Comparison of ENCODE assay signal across 1 cellular context in the genomic region with DNA sequence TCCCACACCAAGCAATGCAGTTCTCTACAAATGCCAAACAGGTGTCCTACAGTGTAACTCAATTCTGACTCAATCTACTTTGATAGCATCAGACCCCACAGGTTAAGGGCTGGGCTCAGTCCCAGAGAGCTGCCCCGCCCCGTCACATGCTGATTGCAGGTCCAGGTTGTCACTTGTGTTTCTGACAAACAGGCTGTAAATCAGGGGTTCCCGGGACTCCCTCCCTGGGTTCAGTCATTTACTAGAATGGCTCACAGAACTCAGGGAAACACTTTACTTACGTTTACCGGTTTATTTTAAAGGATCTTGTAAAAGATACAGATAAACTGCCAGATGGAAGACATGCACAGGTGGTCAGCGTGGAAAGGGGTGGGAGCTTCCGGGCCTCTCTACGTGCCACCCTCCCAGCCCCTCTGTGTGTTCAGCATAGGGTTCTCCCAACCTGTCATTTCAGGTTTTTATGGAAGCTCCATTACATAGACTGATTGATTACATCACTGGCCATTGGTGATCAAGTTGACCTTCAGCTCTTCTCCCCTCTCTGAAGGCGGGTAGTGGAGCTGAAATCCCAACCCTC.
TF ChIP-seq lines count a peak whose summit lies in the region.

No MANE protein-coding gene starts in this region.

TF ChIP-seq in GM23338, 12 proteins besides CTCF, POLR2A, EP300 and RAD21 (continued from another document):
- TF ChIP-seq, protein P1, sequence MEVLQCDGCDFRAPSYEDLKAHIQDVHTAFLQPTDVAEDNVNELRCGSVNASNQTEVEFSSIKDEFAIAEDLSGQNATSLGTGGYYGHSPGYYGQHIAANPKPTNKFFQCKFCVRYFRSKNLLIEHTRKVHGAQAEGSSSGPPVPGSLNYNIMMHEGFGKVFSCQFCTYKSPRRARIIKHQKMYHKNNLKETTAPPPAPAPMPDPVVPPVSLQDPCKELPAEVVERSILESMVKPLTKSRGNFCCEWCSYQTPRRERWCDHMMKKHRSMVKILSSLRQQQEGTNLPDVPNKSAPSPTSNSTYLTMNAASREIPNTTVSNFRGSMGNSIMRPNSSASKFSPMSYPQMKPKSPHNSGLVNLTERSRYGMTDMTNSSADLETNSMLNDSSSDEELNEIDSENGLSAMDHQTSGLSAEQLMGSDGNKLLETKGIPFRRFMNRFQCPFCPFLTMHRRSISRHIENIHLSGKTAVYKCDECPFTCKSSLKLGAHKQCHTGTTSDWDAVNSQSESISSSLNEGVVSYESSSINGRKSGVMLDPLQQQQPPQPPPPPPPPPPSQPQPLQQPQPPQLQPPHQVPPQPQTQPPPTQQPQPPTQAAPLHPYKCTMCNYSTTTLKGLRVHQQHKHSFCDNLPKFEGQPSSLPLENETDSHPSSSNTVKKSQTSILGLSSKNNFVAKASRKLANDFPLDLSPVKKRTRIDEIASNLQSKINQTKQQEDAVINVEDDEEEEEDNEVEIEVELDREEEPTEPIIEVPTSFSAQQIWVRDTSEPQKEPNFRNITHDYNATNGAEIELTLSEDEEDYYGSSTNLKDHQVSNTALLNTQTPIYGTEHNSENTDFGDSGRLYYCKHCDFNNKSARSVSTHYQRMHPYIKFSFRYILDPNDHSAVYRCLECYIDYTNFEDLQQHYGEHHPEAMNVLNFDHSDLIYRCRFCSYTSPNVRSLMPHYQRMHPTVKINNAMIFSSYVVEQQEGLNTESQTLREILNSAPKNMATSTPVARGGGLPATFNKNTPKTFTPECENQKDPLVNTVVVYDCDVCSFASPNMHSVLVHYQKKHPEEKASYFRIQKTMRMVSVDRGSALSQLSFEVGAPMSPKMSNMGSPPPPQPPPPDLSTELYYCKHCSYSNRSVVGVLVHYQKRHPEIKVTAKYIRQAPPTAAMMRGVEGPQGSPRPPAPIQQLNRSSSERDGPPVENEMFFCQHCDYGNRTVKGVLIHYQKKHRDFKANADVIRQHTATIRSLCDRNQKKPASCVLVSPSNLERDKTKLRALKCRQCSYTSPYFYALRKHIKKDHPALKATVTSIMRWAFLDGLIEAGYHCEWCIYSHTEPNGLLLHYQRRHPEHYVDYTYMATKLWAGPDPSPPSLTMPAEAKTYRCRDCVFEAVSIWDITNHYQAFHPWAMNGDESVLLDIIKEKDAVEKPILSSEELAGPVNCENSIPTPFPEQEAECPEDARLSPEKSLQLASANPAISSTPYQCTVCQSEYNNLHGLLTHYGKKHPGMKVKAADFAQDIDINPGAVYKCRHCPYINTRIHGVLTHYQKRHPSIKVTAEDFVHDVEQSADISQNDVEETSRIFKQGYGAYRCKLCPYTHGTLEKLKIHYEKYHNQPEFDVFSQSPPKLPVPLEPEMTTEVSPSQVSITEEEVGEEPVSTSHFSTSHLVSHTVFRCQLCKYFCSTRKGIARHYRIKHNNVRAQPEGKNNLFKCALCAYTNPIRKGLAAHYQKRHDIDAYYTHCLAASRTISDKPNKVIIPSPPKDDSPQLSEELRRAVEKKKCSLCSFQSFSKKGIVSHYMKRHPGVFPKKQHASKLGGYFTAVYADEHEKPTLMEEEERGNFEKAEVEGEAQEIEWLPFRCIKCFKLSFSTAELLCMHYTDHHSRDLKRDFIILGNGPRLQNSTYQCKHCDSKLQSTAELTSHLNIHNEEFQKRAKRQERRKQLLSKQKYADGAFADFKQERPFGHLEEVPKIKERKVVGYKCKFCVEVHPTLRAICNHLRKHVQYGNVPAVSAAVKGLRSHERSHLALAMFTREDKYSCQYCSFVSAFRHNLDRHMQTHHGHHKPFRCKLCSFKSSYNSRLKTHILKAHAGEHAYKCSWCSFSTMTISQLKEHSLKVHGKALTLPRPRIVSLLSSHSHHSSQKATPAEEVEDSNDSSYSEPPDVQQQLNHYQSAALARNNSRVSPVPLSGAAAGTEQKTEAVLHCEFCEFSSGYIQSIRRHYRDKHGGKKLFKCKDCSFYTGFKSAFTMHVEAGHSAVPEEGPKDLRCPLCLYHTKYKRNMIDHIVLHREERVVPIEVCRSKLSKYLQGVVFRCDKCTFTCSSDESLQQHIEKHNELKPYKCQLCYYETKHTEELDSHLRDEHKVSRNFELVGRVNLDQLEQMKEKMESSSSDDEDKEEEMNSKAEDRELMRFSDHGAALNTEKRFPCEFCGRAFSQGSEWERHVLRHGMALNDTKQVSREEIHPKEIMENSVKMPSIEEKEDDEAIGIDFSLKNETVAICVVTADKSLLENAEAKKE (CRISPR knock-in tag; IDR thresholded peaks at IDR 0.05) = no peak
- no peak for TF ChIP-seq JUNB (IDR thresholded peaks at IDR 0.05; ENCODE audit: unreplicated experiment)
